16 cellular contexts compared by ENCODE assay signal in the genomic region with DNA sequence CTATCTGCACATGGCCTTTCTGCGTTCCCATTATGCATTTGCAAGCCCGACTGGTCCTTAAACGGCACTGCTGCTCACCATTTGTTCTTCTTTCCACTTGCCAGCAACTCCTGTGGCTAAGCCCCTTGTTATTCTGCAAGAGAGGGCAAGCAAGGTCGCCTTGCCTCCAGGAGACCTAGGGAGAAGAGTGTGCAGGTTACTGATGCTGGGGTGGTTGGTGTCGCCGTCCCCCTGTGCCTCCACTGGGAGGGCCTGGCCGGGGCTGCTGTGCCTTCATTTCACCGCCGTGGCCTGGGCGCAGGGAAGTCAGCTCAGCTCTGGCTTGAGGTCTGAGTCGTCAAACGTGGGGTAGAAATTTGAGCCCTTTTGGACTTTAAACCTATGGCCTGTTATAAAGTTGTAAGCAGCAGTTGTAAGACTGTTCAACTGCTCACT. TPM values are rescaled to one million over a fixed set of nuclear protein-coding genes. Genes with fewer than 3 reads are reported as not detected.
"Had no signal": no experiment of that assay in that cellular context is flagged by ENCODE, and none has a peak within 500 bp of the region (broad histone marks: within the 10 kb centered on the region; RNA-seq: fewer than 3 reads in every experiment).

No MANE protein-coding gene starts in this region.

- H3K9me3 ChIP-seq: lower lobe of right lung, pancreas had no signal

- H3K36me3 ChIP-seq: lower lobe of right lung, pancreas had no signal

- H3K4me3 ChIP-seq: lower lobe of right lung, pancreas had no signal

- H3K27me3 ChIP-seq: foreskin keratinocyte, pancreas had no signal

- ATAC-seq: foreskin keratinocyte, left cardiac atrium, lower lobe of right lung, pancreas had no signal

- H3K27ac ChIP-seq: foreskin keratinocyte, lower lobe of right lung, pancreas had no signal

- DNase-seq: activated CD4-positive, alpha-beta T cell treated with anti-CD3 and anti-CD28 coated beads, Interleukin-2, amount 10 ng/mL, durations not matched to agents 7 days and 5 days; activated naive CD4-positive, alpha-beta T cell; effector memory CD4-positive, alpha-beta T cell; foreskin keratinocyte; glutamatergic neuron; immature natural killer cell; left cardiac atrium; lower lobe of right lung; pancreas; stimulated activated CD4-positive, alpha-beta T cell treated with anti-CD3 and anti-CD28 coated beads, Interleukin-15, amount 100 ng/mL, for 24 hours; stimulated activated CD4-positive, alpha-beta T cell treated with anti-CD3 and anti-CD28 coated beads, Interleukin-4, amount 100 ng/mL, for 1 hour; stimulated activated naive CD4-positive, alpha-beta T cell treated with Interleukin-2 at 50 U/mL for 16 hours; SW 1271; trophoblast cell had no signal

- H3K4me1 ChIP-seq: lower lobe of right lung, pancreas had no signal

RNA-seq across cellular contexts. Expression of a gene that starts 12.7 kb away (rescaled TPM):
- total RNA-seq: foreskin keratinocyte; neural crest cell; T-helper 2 cell treated with Interferon-gamma antibody and Interleukin-4, amounts not matched to agents 100 ng/mL and 5 ng/mL, for 36 hours had no signal
